Comparison of ENCODE assay signal across 22 cellular contexts in the genomic region with DNA sequence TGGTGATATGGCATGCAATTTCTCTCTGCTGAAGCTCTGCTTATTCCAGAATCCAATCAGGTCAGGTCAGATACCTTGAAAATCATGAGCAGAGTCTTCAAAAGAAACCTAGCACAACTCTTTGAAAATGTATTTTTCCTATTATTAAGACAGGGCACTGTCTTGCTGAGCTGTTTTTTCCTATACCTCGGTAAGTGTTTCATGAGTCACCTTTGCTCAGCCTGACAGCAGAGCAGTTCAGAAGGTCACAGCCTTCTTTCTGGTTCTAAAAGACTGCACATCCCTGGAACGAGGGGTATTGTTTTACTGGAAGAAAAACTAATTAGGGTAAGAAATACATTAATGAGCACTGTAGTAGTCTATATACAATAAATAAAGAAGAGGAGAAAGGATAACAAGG.
DNase-seq lines count a peak whose midpoint lies in the region; ATAC-seq, FAIRE-seq and TF ChIP-seq lines count a peak whose summit lies in the region.
"Had no signal": no experiment of that assay in that cellular context is flagged by ENCODE, and none has a peak within 500 bp of the region (broad histone marks: within the 10 kb centered on the region; RNA-seq: fewer than 3 reads in every experiment).

No MANE protein-coding gene starts in this region.

- TF ChIP-seq POLR2A in A549 (IDR thresholded peaks at IDR 0.05; ENCODE audit: low read length): no peak

- no peak for DNase-seq in A549 (ENCODE audit: low read depth in 1 of 2, low spot score in 1 of 2)
- peak; percentile 49 for DNase-seq in HT1080 (ENCODE audit: low read depth)
- DNase-seq in mammary epithelial cell: peak; percentile 16
- peak; percentile 23 for DNase-seq in kidney epithelial cell (ENCODE audit: low read depth)
- no peak for DNase-seq in MM.1S
- DNase-seq in NCI-H2196 treated with DMSO at 0.1 percent for 48 hours (lab: John Stamatoyannopoulos, UW; ENCODE audit: unreplicated experiment): no peak
- DNase-seq: 8988T; CD4-positive, alpha-beta memory T cell; DMS153; HFFc6; Karpas-422; NCI-H1105 treated with DMSO at 0.1 percent for 48 hours; NCI-H1694 treated with DMSO at 0.1 percent for 48 hours; NCI-H510A; NCI-H748 treated with DMSO at 0.1 percent for 48 hours; SJCRH30 had no signal

- dilution Hi-C loops in mammary epithelial cell (cut with HindIII; ENCODE audit: low sequenced_read_pairs): no loop called here

- CTCF ChIA-PET in A549 (lab: Yijun Ruan, JAX) (no interaction called here), mammary epithelial cell (lab: Charles Lee; ENCODE audit: low non-redundant PET) (interaction anchor here (0.5 to 0.6 kb wide), 2 partner anchors 10 to 1241 kb away, joined by 4 to 5 read pairs; no protein-coding TSS in a partner anchor)

- no peak for TF ChIP-seq RAD21 in A549 (conservative IDR thresholded peaks at IDR 0.05 in 1 of 2, IDR thresholded peaks at IDR 0.05 in 1 of 2)

- in situ Hi-C loops in mammary epithelial cell (cut with MboI; ENCODE audit: low sequenced_read_pairs in 2 of 2): no loop called here

- no peak overlapping the region for H3K9ac ChIP-seq in mammary epithelial cell (ENCODE audit: insufficient read depth, low read length)
- no peak overlapping the region for H3K9ac ChIP-seq in MM.1S (ENCODE audit: low read length)
- H3K9ac ChIP-seq: BLaER1 had no signal

- H3K9me2 ChIP-seq in MM.1S (replicated peaks; ENCODE audit: insufficient read depth, low read length): no peaks in the 10 kb centered on the region

- intact Hi-C loops in mammary epithelial cell (cut with micrococcal nuclease): no loop called here

- no peak for ATAC-seq in A549
- ATAC-seq in GM18907 (IDR thresholded peaks at IDR 0.05; ENCODE audit: unreplicated experiment): no peak
- no peak for ATAC-seq in GM19397 (IDR thresholded peaks at IDR 0.05; ENCODE audit: unreplicated experiment)

- H3K4me3 ChIP-seq in A549: no peak overlapping the region
- no peak overlapping the region for H3K4me3 ChIP-seq in mammary epithelial cell (replicated peaks in 1 of 3; ENCODE audit: insufficient read depth in 1 of 3, low read depth in 2 of 3, low read length in 3 of 3)
- no peak overlapping the region for H3K4me3 ChIP-seq in kidney epithelial cell (ENCODE audit: low read depth, low read length)
- H3K4me3 ChIP-seq in MM.1S (ENCODE audit: low read length): no peak overlapping the region
- H3K4me3 ChIP-seq: BLaER1, SJCRH30 had no signal

- no peak overlapping the region for H3K27ac ChIP-seq in A549
- no peak overlapping the region for H3K27ac ChIP-seq in mammary epithelial cell (ENCODE audit: insufficient read depth, low read depth, low read length)
- H3K27ac ChIP-seq in MM.1S (ENCODE audit: low read length): no peak overlapping the region
- H3K27ac ChIP-seq: BLaER1, HL-60, SJCRH30 had no signal

- no peaks in the 10 kb centered on the region for H3F3A ChIP-seq in MM.1S (ENCODE audit: insufficient read depth, low read length)

- no peak overlapping the region for H3K4me2 ChIP-seq in A549
- no peak overlapping the region for H3K4me2 ChIP-seq in mammary epithelial cell (ENCODE audit: insufficient read depth, low read depth, low read length)
- H3K4me2 ChIP-seq in MM.1S (ENCODE audit: low read depth, low read length): no peak overlapping the region
- H3K4me2 ChIP-seq: BLaER1 had no signal

- H3K36me3 ChIP-seq in mammary epithelial cell (ENCODE audit: insufficient read depth, low read length): no peaks in the 10 kb centered on the region
- no peaks in the 10 kb centered on the region for H3K36me3 ChIP-seq in kidney epithelial cell (ENCODE audit: control insufficient read depth, insufficient read depth, low read length)
- no peaks in the 10 kb centered on the region for H3K36me3 ChIP-seq in MM.1S (replicated peaks; ENCODE audit: insufficient read depth, low read length)
- H3K36me3 ChIP-seq: BLaER1, SJCRH30 had no signal

- no peak for FAIRE-seq in A549 (lab: Jason Lieb, UNC)
- FAIRE-seq: GM12891, H54 had no signal

- no peak for TF ChIP-seq EP300 in A549 (IDR thresholded peaks at IDR 0.05)

- H3K79me2 ChIP-seq in mammary epithelial cell (ENCODE audit: insufficient read depth, low read length): no peaks in the 10 kb centered on the region
- no peaks in the 10 kb centered on the region for H3K79me2 ChIP-seq in MM.1S (ENCODE audit: low read length)

- peaks cover 10% of the 10 kb centered on the region for H3K27me3 ChIP-seq in mammary epithelial cell (ENCODE audit: insufficient read depth, low read length)
- H3K27me3 ChIP-seq in kidney epithelial cell (ENCODE audit: control insufficient read depth, insufficient read depth, low read length): no peaks in the 10 kb centered on the region
- no peaks in the 10 kb centered on the region for H3K27me3 ChIP-seq in MM.1S (replicated peaks; ENCODE audit: insufficient read depth, low read length)
- H3K27me3 ChIP-seq: BLaER1, SJCRH30 had no signal

- H3K4me1 ChIP-seq in A549 (peaks cover 23% of the 10 kb centered on the region), mammary epithelial cell (ENCODE audit: insufficient read depth, low read length) (no peaks in the 10 kb centered on the region), MM.1S (ENCODE audit: low read length) (no peaks in the 10 kb centered on the region)
- H3K4me1 ChIP-seq: BLaER1, SJCRH30 had no signal

- H3K9me3 ChIP-seq in A549 (no peaks in the 10 kb centered on the region), mammary epithelial cell (replicated peaks; ENCODE audit: insufficient read depth, low read length) (no peaks in the 10 kb centered on the region), MM.1S (replicated peaks; ENCODE audit: insufficient read depth, low read length) (no peaks in the 10 kb centered on the region)
- H3K9me3 ChIP-seq: BLaER1, SJCRH30 had no signal

- POLR2A ChIA-PET in A549 (lab: Yijun Ruan, JAX): no interaction called here

- H4K20me1 ChIP-seq in mammary epithelial cell (ENCODE audit: insufficient read depth, low read length) (no peaks in the 10 kb centered on the region), MM.1S (ENCODE audit: insufficient read depth, low read length) (no peaks in the 10 kb centered on the region)
- H4K20me1 ChIP-seq: BLaER1 had no signal

- no TSS peak for BruUV-seq in mammary epithelial cell (replicated peaks; lab: Mats Ljungman, UMichigan)

- H2AFZ ChIP-seq in mammary epithelial cell (ENCODE audit: low read depth, low read length) (no peak overlapping the region), MM.1S (ENCODE audit: low read length) (no peak overlapping the region)

- TF ChIP-seq CTCF in A549 (IDR thresholded peaks at IDR 0.05) (no peak), mammary epithelial cell (conservative IDR thresholded peaks at IDR 0.05 in 1 of 2, IDR thresholded peaks at IDR 0.05 in 1 of 2; ENCODE audit: extremely low read depth in 1 of 2, insufficient read depth in 1 of 2, low read depth in 1 of 2, low read length in 2 of 2) (no peak), kidney epithelial cell (IDR thresholded peaks at IDR 0.05; ENCODE audit: insufficient read depth, low read length, poor library complexity, severe bottlenecking) (no peak), MM.1S (IDR thresholded peaks at IDR 0.05; ENCODE audit: low read length) (no peak)

- 24% methylated on average over 2 of the region's 2 CpGs for WGBS in A549 (ENCODE audit: missing lambda C conversion rate)
- WGBS in mammary epithelial cell (ENCODE audit: low coverage, missing lambda C conversion rate): 66% methylated on average over 2 of the region's 2 CpGs

TF ChIP-seq in A549, 52 proteins besides CTCF, POLR2A, EP300 and RAD21:
- TF ChIP-seq CEBPB (IDR thresholded peaks at IDR 0.05): no peak
- TF ChIP-seq FOSL2 (IDR thresholded peaks at IDR 0.05): no peak
- TF ChIP-seq FOSL2 (CRISPR knock-in tag; IDR thresholded peaks at IDR 0.05): 0 out of 2 replicates have a peak, but pooled peaks have one; percentile 5

Comparison
In these comparisons a context has a peak if more than half of its experiments do, and no peak if none do; other contexts are left out.
1. DNase-seq: peak in HT1080 (single experiment), mammary epithelial cell (single experiment) and kidney epithelial cell (single experiment); none in A549 (0 of 2), MM.1S (single experiment) and NCI-H2196 treated with DMSO at 0.1 percent for 48 hours (single experiment).